Comparison of ENCODE assay signal across 1 cellular context in genomic region chr1:64598100-64598571, GRCh38.
TF ChIP-seq lines count a peak whose summit lies in the region.

No MANE protein-coding gene starts in this region.

TF ChIP-seq in GM23338, 12 proteins besides CTCF, POLR2A, EP300 and RAD21 (continued from another document):
- TF ChIP-seq ZNF462 (CRISPR knock-in tag; IDR thresholded peaks at IDR 0.05) (no peak), NANOG (IDR thresholded peaks at IDR 0.05; ENCODE audit: borderline replicate concordance) (no peak), EZH2phosphoT487 (IDR thresholded peaks at IDR 0.05; ENCODE audit: unreplicated experiment) (no peak), ETS1 (IDR thresholded peaks at IDR 0.05) (no peak), EZH2 (IDR thresholded peaks at IDR 0.05; ENCODE audit: low read depth, unreplicated experiment) (no peak), ZNF331 (CRISPR knock-in tag; IDR thresholded peaks at IDR 0.05; ENCODE audit: low read depth) (no peak), POLR2AphosphoS5 (IDR thresholded peaks at IDR 0.05; ENCODE audit: low read depth) (no peak)
TF ChIP-seq in GM23338: peak in this region for 0.
